ENCODE assay signal across 23 cellular contexts in the genomic region with DNA sequence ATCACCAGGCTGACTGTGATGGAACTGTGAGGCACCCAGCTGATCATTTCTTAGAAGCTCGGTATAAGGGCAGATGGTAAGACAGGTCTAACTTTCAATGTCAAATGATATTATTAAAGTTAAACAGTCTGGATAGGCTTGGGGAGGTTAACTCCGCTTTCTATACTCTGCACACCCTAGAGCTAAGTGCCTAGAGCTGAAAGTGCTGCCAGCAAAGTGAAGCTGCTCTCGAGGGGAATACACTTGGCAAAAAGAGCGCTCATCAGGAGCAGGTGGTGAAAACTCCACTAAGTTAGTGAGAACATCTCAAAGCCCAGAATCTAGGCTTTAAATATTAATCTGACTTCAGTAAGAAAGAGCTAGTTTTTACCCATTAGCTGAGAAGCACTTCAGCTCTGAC.
DNase-seq lines count a peak whose midpoint lies in the region.
"Had no signal": no experiment of that assay in that cellular context is flagged by ENCODE, and none has a peak within 500 bp of the region (broad histone marks: within the 10 kb centered on the region; RNA-seq: fewer than 3 reads in every experiment).

No MANE protein-coding gene starts in this region.

- H3K27ac ChIP-seq in cingulate gyrus (ENCODE audit: low read depth, low read length), result peak overlapping the region; percentile 5
- H3K27ac ChIP-seq: 22Rv1; BLaER1 treated with 17β-estradiol and CSF1 and Interleukin-3, amounts not matched to agents 10 nM and 100 nM had no signal

- DNase-seq in DMS 273 (lab: John Stamatoyannopoulos, UW; ENCODE audit: unreplicated experiment) (peak; percentile 40), DMS 273 treated with DMSO at 0.1 percent for 48 hours (lab: John Stamatoyannopoulos, UW) (no peak), DMS79 (lab: John Stamatoyannopoulos, UW) (peak; percentile 4), retina (peak; percentile 29), foreskin melanocyte (no peak), RPMI8226 (no peak), UCSD-AML1 (lab: John Stamatoyannopoulos, UW; ENCODE audit: unreplicated experiment) (no peak)
- DNase-seq: ACHN; Caco-2; CD4-positive, alpha-beta memory T cell; DMS153; GDM1; MG63; NCI-H1048; NCI-H1417 treated with DMSO at 0.1 percent for 48 hours; NCI-H187; NCI-H2107; NCI-H2227 treated with DMSO at 0.1 percent for 48 hours; NCI-H774; SHP77 had no signal

Comparison
In these comparisons a context has a peak if more than half of its experiments do, and no peak if none do; other contexts are left out.
1. DNase-seq: peak in DMS 273 (single experiment), DMS79 (single experiment) and retina (single experiment); none in DMS 273 treated with DMSO at 0.1 percent for 48 hours (single experiment), foreskin melanocyte (single experiment), RPMI8226 (single experiment) and UCSD-AML1 (single experiment).